14 cellular contexts compared by ENCODE assay signal in genomic region chr12:112112423-112113132, GRCh38. TPM values are rescaled to one million over a fixed set of nuclear protein-coding genes. Genes with fewer than 3 reads are reported as not detected.
DNase-seq lines count a peak whose midpoint lies in the region; ATAC-seq and TF ChIP-seq lines count a peak whose summit lies in the region.
"Had no signal": no experiment of that assay in that cellular context is flagged by ENCODE, and none has a peak within 500 bp of the region (broad histone marks: within the 10 kb centered on the region; RNA-seq: fewer than 3 reads in every experiment).

No MANE protein-coding gene starts in this region.

- H3K27ac ChIP-seq in lung (ENCODE audit: low read depth in 1 of 2, low read length in 1 of 2), result peak overlapping the region in 1 of 2 donors; percentile 22
- H3K27ac ChIP-seq in heart right ventricle, result no peak overlapping the region
- H3K27ac ChIP-seq: HL-60 had no signal

- peaks cover 30% of the 10 kb centered on the region for H3K4me1 Mint-ChIP-seq in activated naive CD8-positive, alpha-beta T cell treated with anti-CD3 and anti-CD28 coated beads for 36 hours

- ATAC-seq in activated naive CD4-positive, alpha-beta T cell treated with anti-CD3 and anti-CD28 coated beads, Interleukin-2, amount 50 U/mL, for 72 hours, result peak; percentile 2 to 49
- ATAC-seq in lung (ENCODE audit: insufficient read depth, low FRiP score), result no peak
- ATAC-seq in heart right ventricle, result no peak
- ATAC-seq in HG02870 (IDR thresholded peaks at IDR 0.05; ENCODE audit: unreplicated experiment), result no peak
- ATAC-seq: natural killer cell treated with Interleukin-12 subunit alpha and Interleukin-12 subunit beta and Interleukin-15 and Interleukin-18, amount 100 ng/mL, for 72 hours had no signal

- WGBS in lung, 2 donors, result 89 to 95% methylated on average over 6 of the region's 6 CpGs
- WGBS in heart right ventricle, 2 donors, result 84 to 87% methylated on average over 6 of the region's 6 CpGs

- no peak for DNase-seq in activated naive CD4-positive, alpha-beta T cell treated with anti-CD3 and anti-CD28 coated beads, Interleukin-2, amount 50 U/mL, for 72 hours (ENCODE audit: low spot score in 2 of 2)
- DNase-seq in activated naive CD4-positive, alpha-beta T cell (lab: John Stamatoyannopoulos, UW), result no peak
- DNase-seq in activated naive CD8-positive, alpha-beta T cell treated with anti-CD3 and anti-CD28 coated beads for 36 hours, result peak; percentile 21
- DNase-seq in lung (ENCODE audit: low spot score) (peak; percentile 63), ureter (ENCODE audit: low spot score) (peak; percentile 43), NCI-H1436 (lab: John Stamatoyannopoulos, UW) (no peak), heart right ventricle (no peak)
- DNase-seq: activated CD4-positive, alpha-beta T cell treated with anti-CD3 and anti-CD28 coated beads, Interleukin-2, amount 50 U/mL, for 4 hours; kidney; NCI-H1417 treated with DMSO at 0.1 percent for 48 hours had no signal

- H3K4me3 Mint-ChIP-seq in activated naive CD8-positive, alpha-beta T cell treated with anti-CD3 and anti-CD28 coated beads for 36 hours, result no peak overlapping the region
- H3K4me3 Mint-ChIP-seq: activated naive CD8-positive, alpha-beta T cell; natural killer cell treated with Interleukin-12 subunit alpha and Interleukin-12 subunit beta and Interleukin-15 and Interleukin-18, amount 100 ng/mL, for 72 hours had no signal

- H3K27me3 ChIP-seq in lung (ENCODE audit: control insufficient read depth, insufficient read depth) (no peaks in the 10 kb centered on the region), heart right ventricle (no peaks in the 10 kb centered on the region)

- TF ChIP-seq CTCF in lung (IDR thresholded peaks at IDR 0.05; ENCODE audit: control extremely low read depth, extremely low read depth) (no peak), heart right ventricle (IDR thresholded peaks at IDR 0.05) (no peak)

- H3K36me3 ChIP-seq in lung (ENCODE audit: control insufficient read depth in 2 of 2, insufficient read depth in 2 of 2, low read length in 2 of 2) (no peaks in the 10 kb centered on the region), heart right ventricle (no peaks in the 10 kb centered on the region)

- H3K9me3 Mint-ChIP-seq in activated naive CD4-positive, alpha-beta T cell treated with anti-CD3 and anti-CD28 coated beads, Interleukin-2, amount 50 U/mL, for 72 hours, result no peaks in the 10 kb centered on the region
- H3K9me3 Mint-ChIP-seq in activated naive CD8-positive, alpha-beta T cell treated with anti-CD3 and anti-CD28 coated beads for 36 hours, result no peaks in the 10 kb centered on the region
- H3K9me3 Mint-ChIP-seq: natural killer cell treated with Interleukin-12 subunit alpha and Interleukin-12 subunit beta and Interleukin-15 and Interleukin-18, amount 100 ng/mL, for 72 hours had no signal

- H3K4me1 ChIP-seq in lung (ENCODE audit: control insufficient read depth in 2 of 2, insufficient read depth in 2 of 2, low read length in 2 of 2), result peaks cover 2 to 3% of the 10 kb centered on the region in 2 donors
- peaks cover 0 to 27% (median 25%) of the 10 kb centered on the region in 9 donors for H3K4me1 ChIP-seq in heart right ventricle

- H3K27me3 Mint-ChIP-seq in activated naive CD8-positive, alpha-beta T cell treated with anti-CD3 and anti-CD28 coated beads for 36 hours, result no peaks in the 10 kb centered on the region
- H3K27me3 Mint-ChIP-seq: activated naive CD8-positive, alpha-beta T cell; natural killer cell treated with Interleukin-12 subunit alpha and Interleukin-12 subunit beta and Interleukin-15 and Interleukin-18, amount 100 ng/mL, for 72 hours had no signal

- peak overlapping the region in 1 of 2 donors; percentile 79 for H3K27ac Mint-ChIP-seq in activated naive CD4-positive, alpha-beta T cell treated with anti-CD3 and anti-CD28 coated beads, Interleukin-2, amount 50 U/mL, for 72 hours
- H3K27ac Mint-ChIP-seq in activated naive CD8-positive, alpha-beta T cell treated with anti-CD3 and anti-CD28 coated beads for 36 hours, result peak overlapping the region; percentile 57

- intact Hi-C loops in heart right ventricle (cut with DNase I), result no loop called here

- peaks cover 7 to 13% of the 10 kb centered on the region in 2 donors for H3K36me3 Mint-ChIP-seq in activated naive CD4-positive, alpha-beta T cell treated with anti-CD3 and anti-CD28 coated beads, Interleukin-2, amount 50 U/mL, for 72 hours
- H3K36me3 Mint-ChIP-seq in activated naive CD8-positive, alpha-beta T cell treated with anti-CD3 and anti-CD28 coated beads for 36 hours, result no peaks in the 10 kb centered on the region
- H3K36me3 Mint-ChIP-seq: natural killer cell treated with Interleukin-12 subunit alpha and Interleukin-12 subunit beta and Interleukin-15 and Interleukin-18, amount 100 ng/mL, for 72 hours had no signal

- H3K9me3 ChIP-seq in lung (ENCODE audit: control insufficient read depth in 2 of 2, insufficient read depth in 1 of 2, low read length in 1 of 2) (no peaks in the 10 kb centered on the region), heart right ventricle (no peaks in the 10 kb centered on the region)

- H3K4me3 ChIP-seq in lung, result no peak overlapping the region
- H3K4me3 ChIP-seq in heart right ventricle, result no peak overlapping the region

RNA-seq across cellular contexts. Expression of gene NAA25, which starts 4.0 kb away (rescaled TPM):
- total RNA-seq in activated naive CD4-positive, alpha-beta T cell treated with anti-CD3 and anti-CD28 coated beads, Interleukin-2, amount 50 U/mL, for 72 hours, result 10 to 100 TPM; 61.2 to 63.5 TPM
- 10 to 100 TPM; 51.3 to 54.9 TPM for total RNA-seq in activated naive CD8-positive, alpha-beta T cell treated with anti-CD3 and anti-CD28 coated beads for 36 hours
- 10 to 100 TPM; 32.2 to 38.5 TPM for total RNA-seq in lung
- polyA plus RNA-seq in lung, result 1 to 10 TPM; 6.2 to 6.7 TPM
- 60.0 TPM for total RNA-seq in ureter
- 10 to 100 TPM; 12.1 to 26.3 (median 18.3) TPM for total RNA-seq in heart right ventricle
- polyA plus RNA-seq in heart right ventricle, result 1 to 10 TPM; 3.6 to 8.2 TPM

RNA-seq across cellular contexts. Expression of gene TRAFD1, which starts 12.8 kb away (rescaled TPM):
- 10 to 100 TPM; 59.6 to 74.3 TPM for total RNA-seq in activated naive CD4-positive, alpha-beta T cell treated with anti-CD3 and anti-CD28 coated beads, Interleukin-2, amount 50 U/mL, for 72 hours
- total RNA-seq in activated naive CD8-positive, alpha-beta T cell treated with anti-CD3 and anti-CD28 coated beads for 36 hours, result 10 to 100 TPM; 49.6 to 49.8 TPM
- total RNA-seq in lung (10 to 100 TPM; 37.1 to 43.1 TPM), ureter (37.0 TPM), heart right ventricle (10 to 100 TPM; 14.7 to 72.5 (median 27.7) TPM)
- polyA plus RNA-seq in lung (10 to 100 TPM; 16.9 to 38.5 TPM), heart right ventricle (10 to 100 TPM in 1 of 2 donors, 1 to 10 TPM in 1; 7.8 to 18.1 TPM)

Comparison
In these comparisons a context has a peak if more than half of its experiments do, and no peak if none do; other contexts are left out.
1. ATAC-seq: peak in activated naive CD4-positive, alpha-beta T cell treated with anti-CD3 and anti-CD28 coated beads, Interleukin-2, amount 50 U/mL, for 72 hours (2 of 2); none in lung (single experiment), heart right ventricle (0 of 8) and HG02870 (single experiment).
2. DNase-seq: peak in activated naive CD8-positive, alpha-beta T cell treated with anti-CD3 and anti-CD28 coated beads for 36 hours (single experiment), lung (single experiment) and ureter (single experiment); none in activated naive CD4-positive, alpha-beta T cell treated with anti-CD3 and anti-CD28 coated beads, Interleukin-2, amount 50 U/mL, for 72 hours (0 of 2), activated naive CD4-positive, alpha-beta T cell (0 of 4), NCI-H1436 (single experiment) and heart right ventricle (0 of 2).